ENCODE assay signal across 36 cellular contexts in genomic region chr1:201414051-201414738, GRCh38. TPM values are rescaled to one million over a fixed set of nuclear protein-coding genes. Genes with fewer than 3 reads are reported as not detected.
"Had no signal": no experiment of that assay in that cellular context is flagged by ENCODE, and none has a peak within 500 bp of the region (broad histone marks: within the 10 kb centered on the region; RNA-seq: fewer than 3 reads in every experiment).

No MANE protein-coding gene starts in this region.

- H3K4me2 ChIP-seq: KMS-11 had no signal

- H3K36me3 ChIP-seq: brain microvascular endothelial cell, Peyer's patch had no signal

- H3K4me3 ChIP-seq: Peyer's patch had no signal

- H3K27ac ChIP-seq: brain microvascular endothelial cell, KMS-11, Peyer's patch, VCaP had no signal

- ATAC-seq: activated CD8-positive, alpha-beta memory T cell treated with anti-CD3 and anti-CD28 coated beads, Interleukin-2, amount 10 ng/mL, durations not matched to agents 7 days and 5 days; PC-3 had no signal

- DNase-seq: activated B cell treated with CpG ODN at 0.5 μM for 24 hours; activated CD4-positive, alpha-beta memory T cell treated with anti-CD3 and anti-CD28 coated beads, Interleukin-2, amount 10 ng/mL, durations not matched to agents 7 days and 5 days; activated CD4-positive, alpha-beta T cell treated with anti-CD3 and anti-CD28 coated beads for 4 hours; activated CD4-positive, CD25-positive, alpha-beta regulatory T cell treated with anti-CD3 and anti-CD28 coated beads, Interleukin-2, amount 50 U/mL, for 72 hours; activated CD8-positive, alpha-beta memory T cell treated with anti-CD3 and anti-CD28 coated beads for 24 hours; activated CD8-positive, alpha-beta memory T cell treated with anti-CD3 and anti-CD28 coated beads, Interleukin-2, amount 10 ng/mL, durations not matched to agents 7 days and 5 days; activated CD8-positive, alpha-beta memory T cell treated with anti-CD3 and anti-CD28 coated beads, Interleukin-2, amount 50 U/mL, for 48 hours; activated effector memory CD4-positive, alpha-beta T cell treated with anti-CD3 and anti-CD28 coated beads, Interleukin-2, amount 50 U/mL, for 16 hours; activated naive CD4-positive, alpha-beta T cell; activated naive CD4-positive, alpha-beta T cell treated with anti-CD3 and anti-CD28 coated beads, Interleukin-2, amount 50 U/mL, for 16 hours; activated naive CD8-positive, alpha-beta T cell treated with anti-CD3 and anti-CD28 coated beads for 36 hours; activated T-cell treated with anti-CD3 and anti-CD28 coated beads, Interleukin-2, amount 50 U/mL, for 48 hours; amniotic stem cell; brain microvascular endothelial cell; NCI-H1048; NCI-H1105 treated with DMSO at 0.1 percent for 48 hours; NCI-H1436 treated with DMSO at 0.1 percent for 48 hours; NCI-H1694 treated with DMSO at 0.1 percent for 48 hours; NCI-H2029; NCI-H345; NCI-H524 treated with DMSO at 0.1 percent for 48 hours; NCI-H748 treated with DMSO at 0.1 percent for 48 hours; NK-92 treated with Interleukin-12 subunit alpha and Interleukin-12 subunit beta, amount 100 ng/mL, for 24 hours; PC-3; Peyer's patch; RPMI8226; SIG-M5; SW 1271; T-helper 1 cell; T-helper 2 cell; T-helper 9 cell had no signal

- H3K9ac ChIP-seq: KMS-11 had no signal

- H3K9me3 ChIP-seq: Peyer's patch had no signal

- H3K27me3 ChIP-seq: Peyer's patch had no signal

- H3K4me1 ChIP-seq: Peyer's patch had no signal

RNA-seq across cellular contexts. Expression of gene TNNI1, which starts 7.3 kb away (rescaled TPM):
- total RNA-seq: activated B cell treated with CpG ODN at 0.5 μM for 24 hours; activated CD4-positive, alpha-beta memory T cell treated with anti-CD3 and anti-CD28 coated beads, Interleukin-2, amount 10 ng/mL, durations not matched to agents 7 days and 5 days; activated CD8-positive, alpha-beta memory T cell treated with anti-CD3 and anti-CD28 coated beads, Interleukin-2, amount 10 ng/mL, durations not matched to agents 7 days and 5 days; activated naive CD8-positive, alpha-beta T cell treated with anti-CD3 and anti-CD28 coated beads for 36 hours; aorta; MCF 10A; NCI-H460; PC-3 had no signal

RNA-seq across cellular contexts. Expression of gene LAD1, which starts 15.1 kb away (rescaled TPM):
- total RNA-seq: activated B cell treated with CpG ODN at 0.5 μM for 24 hours; activated CD4-positive, alpha-beta memory T cell treated with anti-CD3 and anti-CD28 coated beads, Interleukin-2, amount 10 ng/mL, durations not matched to agents 7 days and 5 days; activated CD8-positive, alpha-beta memory T cell treated with anti-CD3 and anti-CD28 coated beads, Interleukin-2, amount 10 ng/mL, durations not matched to agents 7 days and 5 days; activated naive CD8-positive, alpha-beta T cell treated with anti-CD3 and anti-CD28 coated beads for 36 hours; NCI-H460 had no signal

RNA-seq across cellular contexts. Expression of gene TNNT2, which starts 36.7 kb away (rescaled TPM):
- total RNA-seq: activated B cell treated with CpG ODN at 0.5 μM for 24 hours; activated CD4-positive, alpha-beta memory T cell treated with anti-CD3 and anti-CD28 coated beads, Interleukin-2, amount 10 ng/mL, durations not matched to agents 7 days and 5 days; activated CD8-positive, alpha-beta memory T cell treated with anti-CD3 and anti-CD28 coated beads, Interleukin-2, amount 10 ng/mL, durations not matched to agents 7 days and 5 days; activated naive CD8-positive, alpha-beta T cell treated with anti-CD3 and anti-CD28 coated beads for 36 hours; NCI-H460 had no signal
